In the genomic region with DNA sequence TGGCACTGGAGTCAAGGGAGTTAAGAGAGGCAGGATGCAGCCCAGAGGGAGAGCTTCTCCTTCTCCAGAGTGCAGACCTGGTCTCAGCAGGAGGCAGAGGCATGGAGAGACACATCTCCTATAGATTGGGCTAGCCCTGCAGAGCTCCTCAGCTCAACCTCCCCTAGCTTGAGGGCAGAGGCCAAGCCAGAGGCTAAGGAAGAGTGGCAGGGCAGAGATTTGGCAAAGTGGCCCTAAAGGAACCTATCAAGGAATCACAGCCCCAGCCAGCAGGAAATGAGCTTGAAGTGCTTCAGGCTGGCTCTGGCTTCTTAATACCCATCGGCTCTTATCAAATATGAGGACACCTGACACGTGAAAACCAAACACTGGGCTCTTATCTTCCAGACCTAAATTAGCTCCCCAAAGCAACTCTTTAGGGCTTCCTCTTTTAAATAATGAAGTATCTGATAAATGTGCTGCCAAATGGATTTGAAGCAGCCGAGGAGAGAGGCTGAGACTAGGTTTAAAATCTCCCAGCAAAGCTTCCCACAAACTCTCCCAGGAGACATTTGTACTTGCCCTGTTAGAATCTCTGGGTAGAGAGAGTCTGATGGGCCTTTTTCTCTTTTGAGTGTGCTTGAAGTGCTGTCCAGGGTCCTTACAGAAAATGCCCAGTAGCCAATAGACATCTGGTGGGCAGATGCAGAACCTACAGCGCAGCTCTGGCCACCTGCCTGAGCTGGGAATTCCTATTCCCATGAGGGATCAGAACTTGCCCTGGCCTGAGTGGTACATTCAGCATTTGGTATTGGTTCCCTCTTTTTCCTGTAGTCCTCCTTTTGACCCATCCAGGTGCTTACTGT, we compare ENCODE assay signal across 11 cellular contexts.
DNase-seq lines count a peak whose midpoint lies in the region; FAIRE-seq and TF ChIP-seq lines count a peak whose summit lies in the region.
"Had no signal": no experiment of that assay in that cellular context is flagged by ENCODE, and none has a peak within 500 bp of the region (broad histone marks: within the 10 kb centered on the region; RNA-seq: fewer than 3 reads in every experiment).

No MANE protein-coding gene starts in this region.

- no CpG with 5 or more reads among the region's 4 CpGs for WGBS in mesendoderm (ENCODE audit: extremely low coverage, insufficient coverage, low lambda C conversion rate)
- WGBS in prostate gland = 29% methylated on average over 4 of the region's 4 CpGs
- WGBS in small intestine, 3 donors = 12 to 28% (median 25%) methylated on average over 4 of the region's 4 CpGs

- H4K5ac ChIP-seq in mesendoderm (ENCODE audit: low read length) = no peak overlapping the region

- no peaks in the 10 kb centered on the region for H3K9me3 ChIP-seq in prostate gland
- no peaks in the 10 kb centered on the region for H3K9me3 ChIP-seq in ascending aorta
- H3K9me3 ChIP-seq in small intestine (ENCODE audit: control insufficient read depth, low read depth) = no peaks in the 10 kb centered on the region

- H3K27me3 ChIP-seq in mesendoderm (ENCODE audit: insufficient read depth, low read length, poor library complexity) (no peaks in the 10 kb centered on the region), prostate gland (replicated peaks; ENCODE audit: insufficient read depth) (peaks cover 9% of the 10 kb centered on the region), ascending aorta (no peaks in the 10 kb centered on the region), small intestine (ENCODE audit: control insufficient read depth in 2 of 2, insufficient read depth in 2 of 2, low read length in 2 of 2) (no peaks in the 10 kb centered on the region)

- no peak overlapping the region for H2BK15ac ChIP-seq in mesendoderm (replicated peaks; ENCODE audit: low read depth)

- no peak overlapping the region for H3K4me3 ChIP-seq in mesendoderm (ENCODE audit: low read length)
- no peak overlapping the region for H3K4me3 ChIP-seq in prostate gland
- no peak overlapping the region for H3K4me3 ChIP-seq in ascending aorta
- H3K4me3 ChIP-seq in small intestine (ENCODE audit: low read depth in 1 of 2, low read length in 2 of 2) = no peak overlapping the region

- no peak overlapping the region for H3K18ac ChIP-seq in mesendoderm (ENCODE audit: low read length)

- no peak overlapping the region for H2AK5ac ChIP-seq in mesendoderm (ENCODE audit: low read length)

- intact Hi-C loops in prostate gland (cut with DNase I) (no loop called here), ascending aorta (cut with DNase I) (no loop called here)

- H3K36me3 ChIP-seq in mesendoderm (ENCODE audit: control insufficient read depth, insufficient read depth, low read length) (no peaks in the 10 kb centered on the region), prostate gland (no peaks in the 10 kb centered on the region), ascending aorta (no peaks in the 10 kb centered on the region), small intestine (ENCODE audit: control insufficient read depth in 2 of 2, insufficient read depth in 2 of 2, low read length in 2 of 2) (no peaks in the 10 kb centered on the region)

- no peak overlapping the region for H2BK120ac ChIP-seq in mesendoderm (ENCODE audit: low read depth, low read length)

- H3K79me2 ChIP-seq in mesendoderm (ENCODE audit: control insufficient read depth, insufficient read depth, low read length) = no peaks in the 10 kb centered on the region

- peak overlapping the region; percentile 61 for H2BK5ac ChIP-seq in mesendoderm (ENCODE audit: low read length)

- peak overlapping the region; percentile 19 for H3K56ac ChIP-seq in mesendoderm (ENCODE audit: low read length)

- DNase-seq in EL = peak; percentile 2
- peak; percentile 88 for DNase-seq in NCI-H146 (lab: John Stamatoyannopoulos, UW)
- DNase-seq in T47D (ENCODE audit: low read depth in 1 of 2, low spot score in 1 of 2) = peak; percentile 53 to 88
- DNase-seq in mesendoderm = peak; percentile 87
- DNase-seq in T1000 (lab: John Stamatoyannopoulos, UW) = no peak
- no peak for DNase-seq in prostate gland (ENCODE audit: low spot score)
- no peak for DNase-seq in ascending aorta (ENCODE audit: low spot score in 2 of 2)
- DNase-seq in small intestine = no peak
- DNase-seq: activated CD4-positive, alpha-beta T cell treated with anti-CD3 and anti-CD28 coated beads, Interleukin-2, amount 50 U/mL, for 4 hours; head of caudate nucleus had no signal

- no peak overlapping the region for H4K8ac ChIP-seq in mesendoderm (ENCODE audit: low read depth, low read length)

- no peak for TF ChIP-seq POLR2A in prostate gland (IDR thresholded peaks at IDR 0.05)

- no peak for FAIRE-seq in small intestine (lab: Jason Lieb, UNC)
- FAIRE-seq: GM18507 had no signal

- no peaks in the 10 kb centered on the region for H3K79me1 ChIP-seq in mesendoderm (ENCODE audit: low read length)

- no peak overlapping the region for H3K23ac ChIP-seq in mesendoderm (ENCODE audit: low read length)

- H3K4ac ChIP-seq in mesendoderm (ENCODE audit: low read depth, low read length) = no peak overlapping the region

- in situ Hi-C loops in T47D (cut with HindIII; ENCODE audit: low pct_unique_long_range_greater_than_20kb, low sequenced_read_pairs) = no loop called here

- H3K9ac ChIP-seq in mesendoderm (ENCODE audit: low read length) = no peak overlapping the region

- no peak for TF ChIP-seq CTCF in prostate gland (IDR thresholded peaks at IDR 0.05)
- TF ChIP-seq CTCF in ascending aorta (IDR thresholded peaks at IDR 0.05) = peak in 1 of 3 experiments; percentile 11

- H3K4me2 ChIP-seq in mesendoderm (ENCODE audit: low read length) = no peak overlapping the region

- H3K27ac ChIP-seq in mesendoderm (ENCODE audit: low read depth, low read length) (peak overlapping the region; percentile 74), prostate gland (no peak overlapping the region), ascending aorta (no peak overlapping the region), small intestine (ENCODE audit: low read depth in 1 of 2, low read length in 1 of 2) (no peak overlapping the region)

- H3K4me1 ChIP-seq in mesendoderm (ENCODE audit: control insufficient read depth, low read depth, low read length) (peaks cover 21% of the 10 kb centered on the region), prostate gland (replicated peaks) (no peaks in the 10 kb centered on the region), ascending aorta (no peaks in the 10 kb centered on the region), small intestine (ENCODE audit: control insufficient read depth in 2 of 2, insufficient read depth in 1 of 2, low read depth in 1 of 2, low read length in 1 of 2) (no peaks in the 10 kb centered on the region)

Comparison
In these comparisons a context has a peak if more than half of its experiments do, and no peak if none do; other contexts are left out.
1. DNase-seq: peak in EL (single experiment), NCI-H146 (single experiment), T47D (2 of 2) and mesendoderm (single experiment); none in T1000 (single experiment), prostate gland (single experiment), ascending aorta (0 of 2) and small intestine (single experiment).